ENCODE assay signal across 21 cellular contexts in genomic region chr19:5799247-5800241, GRCh38. TPM values are rescaled to one million over a fixed set of nuclear protein-coding genes. Genes with fewer than 3 reads are reported as not detected.
A peak's percentile ranks its signal among the peaks of the same experiment; 100 is the strongest.
DNase-seq lines count a peak whose midpoint lies in the region; ATAC-seq, FAIRE-seq and TF ChIP-seq lines count a peak whose summit lies in the region.
"Had no signal": no experiment of that assay in that cellular context is flagged by ENCODE, and none has a peak within 500 bp of the region (broad histone marks: within the 10 kb centered on the region; RNA-seq: fewer than 3 reads in every experiment).

No MANE protein-coding gene starts in this region.

- no peaks in the 10 kb centered on the region for H3K36me3 Mint-ChIP-seq in endothelial cell (ENCODE audit: low read depth, unreplicated experiment)

- H3K4me3 Mint-ChIP-seq in endothelial cell (ENCODE audit: unreplicated experiment), result no peak overlapping the region
- H3K4me3 Mint-ChIP-seq: dendritic cell treated with granulocyte-macrophage colony-stimulating factor and Interleukin-4, amounts not matched to agents 40 ng/mL and 50 ng/mL, for 4 days had no signal

- H3K27ac ChIP-seq in K562 (ENCODE audit: extremely low read depth, low read depth, low read length), result no peak overlapping the region
- H3K27ac ChIP-seq in liver (ENCODE audit: low read depth in 1 of 2, low read length in 2 of 2), result peak overlapping the region; percentile 62 to 71
- H3K27ac ChIP-seq in left lung, result no peak overlapping the region
- H3K27ac ChIP-seq in aorta (ENCODE audit: low read depth in 1 of 2, low read length in 2 of 2), result no peak overlapping the region
- H3K27ac ChIP-seq in osteoblast (ENCODE audit: low read depth, low read length), result no peak overlapping the region
- H3K27ac ChIP-seq: GM23248 had no signal

- H3K4me1 ChIP-seq in K562 (replicated peaks in 1 of 2; ENCODE audit: control insufficient read depth in 2 of 2, insufficient read depth in 2 of 2, low read length in 2 of 2), result peaks cover 36 to 68% of the 10 kb centered on the region in 2 experiments
- H3K4me1 ChIP-seq in liver (ENCODE audit: control insufficient read depth in 4 of 4, insufficient read depth in 4 of 4, low read length in 3 of 4), result peaks cover 27 to 50% (median 39%) of the 10 kb centered on the region in 4 donors
- H3K4me1 ChIP-seq in left lung, result peaks cover 10 to 18% of the 10 kb centered on the region in 2 donors
- H3K4me1 ChIP-seq in aorta (ENCODE audit: control insufficient read depth in 1 of 2, insufficient read depth in 2 of 2, low read length in 2 of 2), result no peaks in the 10 kb centered on the region
- H3K4me1 ChIP-seq in osteoblast (ENCODE audit: insufficient read depth, low read length), result peaks cover 5% of the 10 kb centered on the region

- CTCF ChIA-PET in K562 (lab: Yijun Ruan, JAX; ENCODE audit: low intra/inter-chr PET ratio), result no interaction called here

- H3K9me1 ChIP-seq in K562 (ENCODE audit: control insufficient read depth, insufficient read depth, low read length), result no peaks in the 10 kb centered on the region

- TF ChIP-seq CTCF in K562 (IDR thresholded peaks at IDR 0.05 in 2 of 3, conservative IDR thresholded peaks at IDR 0.05 in 1 of 3; ENCODE audit: insufficient read depth in 2 of 3, low read depth in 1 of 3, low read length in 3 of 3), result no peak
- TF ChIP-seq CTCF in liver (IDR thresholded peaks at IDR 0.05; ENCODE audit: low read depth, low read length, missing input control), result no peak
- no peak for TF ChIP-seq CTCF in left lung (IDR thresholded peaks at IDR 0.05)
- TF ChIP-seq CTCF in endothelial cell (IDR thresholded peaks at IDR 0.05; ENCODE audit: unreplicated experiment), result no peak
- TF ChIP-seq CTCF in osteoblast (IDR thresholded peaks at IDR 0.05; ENCODE audit: extremely low read depth, low read depth, low read length), result no peak

- H3K4me2 ChIP-seq in K562 (ENCODE audit: insufficient read depth, low read length) (peak overlapping the region; percentile 43; the same call in 1 of the 2 replicates), osteoblast (ENCODE audit: insufficient read depth, low read length) (no peak overlapping the region)

- no peaks in the 10 kb centered on the region for H3K9me3 Mint-ChIP-seq in endothelial cell (ENCODE audit: unreplicated experiment)
- H3K9me3 Mint-ChIP-seq: dendritic cell treated with granulocyte-macrophage colony-stimulating factor and Interleukin-4, amounts not matched to agents 40 ng/mL and 50 ng/mL, for 4 days had no signal

- intact Hi-C loops in K562 (cut with micrococcal nuclease), result loop anchor here (5.0 to 10.0 kb wide), 2 partner anchors 185 to 223 kb away; no protein-coding TSS in a partner anchor
- intact Hi-C loops in left lung (cut with DNase I), result no loop called here
- intact Hi-C loops in aorta (cut with DNase I), result loop anchor here (10.0 kb wide), 3 partner anchors 95 to 225 kb away; partner anchors contain the start of genes SAFB (in 1 of the 2) and SAFB2 (in 1 of the 2)

- in situ Hi-C loops in K562 (cut with MboI), result loop anchor here (5.0 kb wide), 2 partner anchors 93 to 223 kb away; no protein-coding TSS in a partner anchor

- H3K9ac ChIP-seq in K562 (ENCODE audit: insufficient read depth in 1 of 2, low read depth in 2 of 2, low read length in 2 of 2) (peak overlapping the region in 1 of 2 experiments; percentile 70; a peak in 2 of 4 replicates), liver (ENCODE audit: low read depth in 1 of 2, low read length in 2 of 2) (no peak overlapping the region)
- H3K9ac ChIP-seq: GM23248 had no signal

- TF ChIP-seq RAD21 in K562 (CRISPR knock-in tag; conservative IDR thresholded peaks at IDR 0.05 in 1 of 2, IDR thresholded peaks at IDR 0.05 in 1 of 2) (no peak), liver (IDR thresholded peaks at IDR 0.05) (no peak)

- peak; percentile 92 for TF ChIP-seq EP300 in K562 (IDR thresholded peaks at IDR 0.05; ENCODE audit: low read length)

- H3K4me1 Mint-ChIP-seq in endothelial cell (ENCODE audit: unreplicated experiment), result no peaks in the 10 kb centered on the region

- H3K36me3 ChIP-seq in K562 (ENCODE audit: control insufficient read depth, insufficient read depth, low read length) (no peaks in the 10 kb centered on the region), liver (ENCODE audit: control insufficient read depth in 4 of 4, insufficient read depth in 3 of 4, low read depth in 1 of 4, low read length in 3 of 4) (no peaks in the 10 kb centered on the region), left lung (no peaks in the 10 kb centered on the region), aorta (ENCODE audit: control insufficient read depth in 1 of 2, insufficient read depth in 2 of 2, low read length in 1 of 2) (no peaks in the 10 kb centered on the region), osteoblast (ENCODE audit: insufficient read depth, low read length) (no peaks in the 10 kb centered on the region)

- TF ChIP-seq POLR2A in K562 (conservative IDR thresholded peaks at IDR 0.05), result no peak

- DNase-seq in COLO668 (lab: John Stamatoyannopoulos, UW; ENCODE audit: unreplicated experiment), result peak; percentile 46
- DNase-seq in NCI-H1105 (lab: John Stamatoyannopoulos, UW), result peak; percentile 53
- DNase-seq in K562 (ENCODE audit: extremely low read depth in 1 of 4, low spot score in 3 of 4), result peak; percentile 82 to 92 (median 88)
- DNase-seq in left lung, result no peak
- DNase-seq in endothelial cell (ENCODE audit: low spot score), result no peak
- DNase-seq in aorta, result no peak
- no peak for DNase-seq in osteoblast (ENCODE audit: insufficient read length, low spot score, missing footprints)
- DNase-seq: activated CD8-positive, alpha-beta memory T cell treated with anti-CD3 and anti-CD28 coated beads for 24 hours; DMS53; GM23248; Kasumi-1; NK-92 treated with Interleukin-12 subunit alpha and Interleukin-12 subunit beta, amount 100 ng/mL, for 24 hours; SHP77 treated with DMSO at 0.1 percent for 48 hours; stimulated activated CD4-positive, alpha-beta T cell treated with anti-CD3 and anti-CD28 coated beads, Interleukin-12 subunit alpha, Interleukin-12 subunit beta, amount 100 ng/mL, for 4 hours had no signal

- no peaks in the 10 kb centered on the region for H3K9me3 ChIP-seq in K562 (replicated peaks; ENCODE audit: control insufficient read depth, insufficient read depth, low read depth, low read length)
- H3K9me3 ChIP-seq in liver (ENCODE audit: control insufficient read depth in 4 of 4, low read length in 3 of 4), result no peaks in the 10 kb centered on the region
- H3K9me3 ChIP-seq in left lung, result no peaks in the 10 kb centered on the region
- no peaks in the 10 kb centered on the region for H3K9me3 ChIP-seq in aorta (ENCODE audit: control insufficient read depth, low read length)
- no peaks in the 10 kb centered on the region for H3K9me3 ChIP-seq in osteoblast (ENCODE audit: low read depth, low read length)

- H4K20me1 ChIP-seq in K562 (replicated peaks; ENCODE audit: control insufficient read depth, insufficient read depth, low read length) (0 out of 2 replicates have a peak, but pooled peaks cover 11% of the 10 kb centered on the region), osteoblast (ENCODE audit: insufficient read depth, low read length) (no peaks in the 10 kb centered on the region)

- no peaks in the 10 kb centered on the region for H3K79me2 ChIP-seq in K562 (ENCODE audit: control insufficient read depth, insufficient read depth, low read length)
- H3K79me2 ChIP-seq in osteoblast (ENCODE audit: insufficient read depth, low read length), result no peaks in the 10 kb centered on the region

- BruUV-seq in K562 (replicated peaks; lab: Mats Ljungman, UMichigan), result no TSS peak

- peaks cover 22% of the 10 kb centered on the region for H3K27me3 Mint-ChIP-seq in endothelial cell (ENCODE audit: unreplicated experiment)

- H3K27me3 ChIP-seq in K562 (ENCODE audit: control insufficient read depth in 2 of 2, insufficient read depth in 2 of 2, low read length in 2 of 2) (no peaks in the 10 kb centered on the region), liver (ENCODE audit: control insufficient read depth in 4 of 4, insufficient read depth in 4 of 4, low read length in 3 of 4) (no peaks in the 10 kb centered on the region), left lung (peaks cover 11 to 70% of the 10 kb centered on the region in 2 donors), aorta (ENCODE audit: control insufficient read depth in 1 of 2, insufficient read depth in 2 of 2, low read length in 1 of 2) (peaks cover 0 to 1% of the 10 kb centered on the region in 2 donors), osteoblast (ENCODE audit: insufficient read depth, low read length) (peaks cover 11% of the 10 kb centered on the region)

- H3K4me3 ChIP-seq in K562, result no peak overlapping the region
- H3K4me3 ChIP-seq in liver (ENCODE audit: low read depth in 1 of 3, low read length in 3 of 3), result no peak overlapping the region
- no peak overlapping the region for H3K4me3 ChIP-seq in left lung
- H3K4me3 ChIP-seq in aorta (ENCODE audit: low read length in 2 of 2), result no peak overlapping the region
- H3K4me3 ChIP-seq in osteoblast (ENCODE audit: insufficient read depth, low read length), result no peak overlapping the region
- H3K4me3 ChIP-seq: GM23248 had no signal

- 22% methylated on average over 37 of the region's 37 CpGs for WGBS in K562 (ENCODE audit: insufficient coverage, low coverage, missing lambda C conversion rate)
- 37% methylated on average over 37 of the region's 37 CpGs for WGBS in liver
- WGBS in aorta, 2 donors, result 36 to 47% methylated on average over 37 of the region's 37 CpGs

- POLR2A ChIA-PET in K562 (lab: Yijun Ruan, JAX), result interaction anchor here (0.6 to 1.3 kb wide), 6 partner anchors 8 to 691 kb away, joined by 3 to 11 read pairs (median 3); partner anchors contain the start of genes DUS3L and NDUFA11

- no peak overlapping the region for H2AFZ ChIP-seq in K562 (ENCODE audit: low read depth, low read length)
- no peak overlapping the region for H2AFZ ChIP-seq in osteoblast (ENCODE audit: low read length)
- H2AFZ ChIP-seq: GM23248 had no signal

- ATAC-seq in K562 (peak; percentile 57), left lung (no peak), aorta (ENCODE audit: low FRiP score) (no peak)

- peak; percentile 70 for FAIRE-seq in K562 (lab: Jason Lieb, UNC)
- FAIRE-seq: astrocyte, TTC549 had no signal

- no peak overlapping the region for H3K27ac Mint-ChIP-seq in endothelial cell (ENCODE audit: unreplicated experiment)
- H3K27ac Mint-ChIP-seq: dendritic cell treated with granulocyte-macrophage colony-stimulating factor and Interleukin-4, amounts not matched to agents 40 ng/mL and 50 ng/mL, for 4 days had no signal

RNA-seq across cellular contexts. Expression of gene NRTN, which starts 5.3 kb away (rescaled TPM):
- 0.67 and 2.5 TPM in 2 replicates for total RNA-seq in K562 (2011; cell fraction: chromatin; rRNA removed; ENCODE audit: low replicate concordance)
- total RNA-seq in K562 (2011; cell fraction: nucleolus; rRNA removed), result 2.2 and 2.7 TPM in 2 replicates
- 1.5 and 2.1 TPM in 2 replicates for total RNA-seq in K562 (2011; cell fraction: nucleoplasm; rRNA removed)
- total RNA-seq in K562 (2014; rRNA removed), result 7.3 and 8.1 TPM in 2 replicates
- total RNA-seq in K562 (2014; rRNA removed; fragmentation: Illumina TruSeq; extraction: Trizol), result 0.62 and 0.70 TPM in 2 replicates
- 1.6 TPM in 2 replicates for total RNA-seq in K562 (2015; rRNA removed; fragmentation: Illumina TruSeq; extraction: Trizol)
- total RNA-seq in K562 (2021), result 5.3 and 7.8 TPM in 2 replicates
- 1.1 and 2.2 TPM in 2 replicates for polyA plus RNA-seq in K562 (2011; rRNA removed)
- 2.6 and 9.4 TPM in 2 replicates for polyA plus RNA-seq in K562 (2011; cell fraction: cytosol; rRNA removed)
- 1.6 and 2.0 TPM in 2 replicates for polyA plus RNA-seq in K562 (2011; cell fraction: nucleus; rRNA removed)
- polyA plus RNA-seq in K562 (2012), result 2.4 and 6.4 TPM in 2 replicates
- polyA plus RNA-seq in K562 (2014; fragmentation: Illumina TruSeq; extraction: Trizol), result 1.6 and 3.3 TPM in 2 replicates
- polyA plus RNA-seq in K562 (2014; fragmentation: Nextera tagmentation; extraction: Ambion mirVana), result not detected
- 2.4 and 4.0 TPM in 2 replicates for polyA plus RNA-seq in K562 (2014; rRNA removed)
- 0.25 and 0.45 TPM in 2 replicates for polyA minus RNA-seq in K562 (2011; rRNA and poly(A)+ RNA removed)
- 2.3 and 3.3 TPM in 2 replicates for polyA minus RNA-seq in K562 (2011; cell fraction: cytosol; rRNA and poly(A)+ RNA removed)
- polyA minus RNA-seq in K562 (2011; cell fraction: nucleus; rRNA and poly(A)+ RNA removed), result 1.1 and 1.5 TPM in 2 replicates
- 1 to 10 TPM; 3.3 to 3.7 TPM for total RNA-seq in liver
- polyA plus RNA-seq in liver, result 1 to 10 TPM; 1.3 to 5.3 TPM
- 1 to 10 TPM; 1.5 to 1.6 TPM for total RNA-seq in left lung
- total RNA-seq in endothelial cell (ENCODE audit: unreplicated experiment), result 0.56 TPM
- total RNA-seq in aorta, result not detected
- 1 to 10 TPM in 1 of 2 donors, not detected in 1; 1.1 TPM for polyA plus RNA-seq in aorta
- not detected in 2 replicates for total RNA-seq in osteoblast
- total RNA-seq: GM23248, subcutaneous adipose tissue had no signal
- polyA plus RNA-seq: GM23248 had no signal

RNA-seq across cellular contexts. Expression of gene DUS3L, which starts 8.6 kb away (rescaled TPM):
- total RNA-seq in K562 (2011; cell fraction: chromatin; rRNA removed; ENCODE audit: low replicate concordance), result 58.3 and 240 TPM in 2 replicates
- 172 and 210 TPM in 2 replicates for total RNA-seq in K562 (2011; cell fraction: nucleolus; rRNA removed)
- 64.6 and 96.7 TPM in 2 replicates for total RNA-seq in K562 (2011; cell fraction: nucleoplasm; rRNA removed)
- total RNA-seq in K562 (2014; rRNA removed) (102 and 107 TPM in 2 replicates), K562 (2014; rRNA removed; fragmentation: Illumina TruSeq; extraction: Trizol) (19.0 and 19.5 TPM in 2 replicates), K562 (2015; rRNA removed; fragmentation: Illumina TruSeq; extraction: Trizol) (77.5 and 86.8 TPM in 2 replicates), K562 (2021) (97.0 and 102 TPM in 2 replicates), liver (10 to 100 TPM; 16.3 to 19.0 TPM), left lung (10 to 100 TPM; 15.8 to 38.4 TPM), endothelial cell (ENCODE audit: unreplicated experiment) (16.2 TPM), aorta (10 to 100 TPM; 25.6 to 27.6 TPM), osteoblast (21.2 and 30.0 TPM in 2 replicates)
- polyA plus RNA-seq in K562 (2011; rRNA removed) (27.3 and 37.0 TPM in 2 replicates), K562 (2014; fragmentation: Illumina TruSeq; extraction: Trizol) (81.0 and 83.7 TPM in 2 replicates), K562 (2014; fragmentation: Nextera tagmentation; extraction: Ambion mirVana) (1 to 10 TPM; 1.7 to 2.1 TPM), K562 (2014; rRNA removed) (80.7 and 87.8 TPM in 2 replicates), liver (10 to 100 TPM; 12.2 to 17.4 TPM), aorta (10 to 100 TPM in 1 of 2 donors, 1 to 10 TPM in 1; 5.1 to 34.5 TPM)
- 33.3 and 86.9 TPM in 2 replicates for polyA plus RNA-seq in K562 (2011; cell fraction: cytosol; rRNA removed)
- polyA plus RNA-seq in K562 (2011; cell fraction: nucleus; rRNA removed), result 154 and 263 TPM in 2 replicates
- 51.5 and 103 TPM in 2 replicates for polyA plus RNA-seq in K562 (2012)
- 16.1 and 30.0 TPM in 2 replicates for polyA minus RNA-seq in K562 (2011; rRNA and poly(A)+ RNA removed)
- polyA minus RNA-seq in K562 (2011; cell fraction: cytosol; rRNA and poly(A)+ RNA removed), result 52.2 and 61.2 TPM in 2 replicates
- 60.2 and 66.8 TPM in 2 replicates for polyA minus RNA-seq in K562 (2011; cell fraction: nucleus; rRNA and poly(A)+ RNA removed)

RNA-seq across cellular contexts. Expression of gene PRR22, which starts 15.0 kb away (rescaled TPM):
- total RNA-seq in K562 (2011; cell fraction: chromatin; rRNA removed; ENCODE audit: low replicate concordance), result 3.0 and 20.7 TPM in 2 replicates
- 16.2 and 19.2 TPM in 2 replicates for total RNA-seq in K562 (2011; cell fraction: nucleolus; rRNA removed)
- total RNA-seq in K562 (2011; cell fraction: nucleoplasm; rRNA removed), result 7.0 and 8.5 TPM in 2 replicates
- total RNA-seq in K562 (2014; rRNA removed), result 5.4 and 8.0 TPM in 2 replicates
- 0.11 and 0.22 TPM in 2 replicates for total RNA-seq in K562 (2014; rRNA removed; fragmentation: Illumina TruSeq; extraction: Trizol)
- total RNA-seq in K562 (2015; rRNA removed; fragmentation: Illumina TruSeq; extraction: Trizol), result 1.9 and 2.7 TPM in 2 replicates
- total RNA-seq in K562 (2021), result 9.3 and 12.0 TPM in 2 replicates
- polyA plus RNA-seq in K562 (2011; rRNA removed), result 1.4 and 2.2 TPM in 2 replicates
- 1.5 and 4.4 TPM in 2 replicates for polyA plus RNA-seq in K562 (2011; cell fraction: cytosol; rRNA removed)
- polyA plus RNA-seq in K562 (2011; cell fraction: nucleus; rRNA removed), result 19.6 and 56.2 TPM in 2 replicates
- polyA plus RNA-seq in K562 (2012), result 4.2 and 5.5 TPM in 2 replicates
- polyA plus RNA-seq in K562 (2014; fragmentation: Illumina TruSeq; extraction: Trizol), result 1.1 and 3.7 TPM in 2 replicates
- polyA plus RNA-seq in K562 (2014; fragmentation: Nextera tagmentation; extraction: Ambion mirVana), result under 1 TPM in 1 of 2 experiments, not detected in 1; 0.03 TPM
- 8.5 and 8.9 TPM in 2 replicates for polyA plus RNA-seq in K562 (2014; rRNA removed)
- 0.12 and 0.18 TPM in 2 replicates for polyA minus RNA-seq in K562 (2011; rRNA and poly(A)+ RNA removed)
- not detected in 2 replicates for polyA minus RNA-seq in K562 (2011; cell fraction: cytosol; rRNA and poly(A)+ RNA removed)
- 2.7 and 3.5 TPM in 2 replicates for polyA minus RNA-seq in K562 (2011; cell fraction: nucleus; rRNA and poly(A)+ RNA removed)
- under 1 TPM; 0.42 to 0.84 TPM for total RNA-seq in liver
- polyA plus RNA-seq in liver, result 1 to 10 TPM in 1 of 2 donors, under 1 TPM in 1; 0.40 to 1.6 TPM
- total RNA-seq in left lung, result 1 to 10 TPM; 1.7 to 4.5 TPM
- 2.2 TPM for total RNA-seq in endothelial cell (ENCODE audit: unreplicated experiment)
- 1 to 10 TPM in 1 of 2 donors, under 1 TPM in 1; 0.81 to 1.4 TPM for total RNA-seq in aorta
- 1 to 10 TPM in 1 of 2 donors, under 1 TPM in 1; 0.38 to 5.2 TPM for polyA plus RNA-seq in aorta
- total RNA-seq in osteoblast, result 0.29 and 0.36 TPM in 2 replicates
- total RNA-seq: GM23248 had no signal

RNA-seq across cellular contexts. Expression of gene FUT6, which starts 40.0 kb away (rescaled TPM):
- 0.19 TPM in 1 of 2 replicates, not detected in the other for total RNA-seq in K562 (2011; cell fraction: chromatin; rRNA removed; ENCODE audit: low replicate concordance)
- total RNA-seq in K562 (2011; cell fraction: nucleolus; rRNA removed), result not detected in 2 replicates
- not detected in 2 replicates for total RNA-seq in K562 (2011; cell fraction: nucleoplasm; rRNA removed)
- total RNA-seq in K562 (2014; rRNA removed) (not detected in 2 replicates), K562 (2014; rRNA removed; fragmentation: Illumina TruSeq; extraction: Trizol) (not detected in 2 replicates), K562 (2015; rRNA removed; fragmentation: Illumina TruSeq; extraction: Trizol) (not detected in 2 replicates), K562 (2021) (not detected in 2 replicates), liver (1 to 10 TPM; 2.6 to 8.4 TPM), left lung (under 1 TPM; 0.32 to 0.73 TPM), endothelial cell (ENCODE audit: unreplicated experiment) (0.18 TPM), aorta (not detected), osteoblast (not detected in 2 replicates)
- polyA plus RNA-seq in K562 (2011; rRNA removed) (not detected in 2 replicates), K562 (2014; fragmentation: Illumina TruSeq; extraction: Trizol) (not detected in 2 replicates), K562 (2014; fragmentation: Nextera tagmentation; extraction: Ambion mirVana) (under 1 TPM in 1 of 2 experiments, not detected in 1; 0.04 TPM), K562 (2014; rRNA removed) (not detected in 2 replicates), liver (10 to 100 TPM in 1 of 2 donors, 1 to 10 TPM in 1; 6.2 to 14.0 TPM), aorta (1 to 10 TPM in 1 of 2 donors, under 1 TPM in 1; 0.05 to 3.9 TPM)
- polyA plus RNA-seq in K562 (2011; cell fraction: cytosol; rRNA removed), result not detected in 2 replicates
- not detected in 2 replicates for polyA plus RNA-seq in K562 (2011; cell fraction: nucleus; rRNA removed)
- polyA plus RNA-seq in K562 (2012), result not detected in 2 replicates
- polyA minus RNA-seq in K562 (2011; rRNA and poly(A)+ RNA removed), result not detected in 2 replicates
- not detected in 2 replicates for polyA minus RNA-seq in K562 (2011; cell fraction: cytosol; rRNA and poly(A)+ RNA removed)
- polyA minus RNA-seq in K562 (2011; cell fraction: nucleus; rRNA and poly(A)+ RNA removed), result not detected in 2 replicates
- total RNA-seq: fibroblast of lung, GM23248, lung microvascular endothelial cell had no signal
- polyA plus RNA-seq: fibroblast of lung, GM23248 had no signal

RNA-seq across cellular contexts. Expression of gene FUT3, which starts 51.7 kb away (rescaled TPM):
- 0.32 TPM in 1 of 2 replicates, not detected in the other for total RNA-seq in K562 (2011; cell fraction: chromatin; rRNA removed; ENCODE audit: low replicate concordance)
- total RNA-seq in K562 (2011; cell fraction: nucleolus; rRNA removed), result not detected in 2 replicates
- total RNA-seq in K562 (2011; cell fraction: nucleoplasm; rRNA removed), result not detected in 2 replicates
- 0.29 TPM in 1 of 2 replicates, not detected in the other for total RNA-seq in K562 (2014; rRNA removed)
- not detected in 2 replicates for total RNA-seq in K562 (2014; rRNA removed; fragmentation: Illumina TruSeq; extraction: Trizol)
- total RNA-seq in K562 (2015; rRNA removed; fragmentation: Illumina TruSeq; extraction: Trizol), result not detected in 2 replicates
- total RNA-seq in K562 (2021), result 0.09 TPM in 1 of 2 replicates, not detected in the other
- polyA plus RNA-seq in K562 (2011; rRNA removed), result not detected in 2 replicates
- not detected in 2 replicates for polyA plus RNA-seq in K562 (2011; cell fraction: cytosol; rRNA removed)
- polyA plus RNA-seq in K562 (2011; cell fraction: nucleus; rRNA removed), result not detected in 2 replicates
- polyA plus RNA-seq in K562 (2012), result 0.32 TPM in 1 of 2 replicates, not detected in the other
- not detected in 2 replicates for polyA plus RNA-seq in K562 (2014; fragmentation: Illumina TruSeq; extraction: Trizol)
- not detected for polyA plus RNA-seq in K562 (2014; fragmentation: Nextera tagmentation; extraction: Ambion mirVana)
- not detected in 2 replicates for polyA plus RNA-seq in K562 (2014; rRNA removed)
- not detected in 2 replicates for polyA minus RNA-seq in K562 (2011; rRNA and poly(A)+ RNA removed)
- not detected in 2 replicates for polyA minus RNA-seq in K562 (2011; cell fraction: cytosol; rRNA and poly(A)+ RNA removed)
- polyA minus RNA-seq in K562 (2011; cell fraction: nucleus; rRNA and poly(A)+ RNA removed), result not detected in 2 replicates
- total RNA-seq in liver, result under 1 TPM in 1 of 2 donors, not detected in 1; 0.25 TPM
- polyA plus RNA-seq in liver, result under 1 TPM; 0.27 to 0.47 TPM
- 10 to 100 TPM; 25.2 to 31.4 TPM for total RNA-seq in left lung
- total RNA-seq in endothelial cell (ENCODE audit: unreplicated experiment), result 1.4 TPM
- total RNA-seq in aorta, result not detected
- polyA plus RNA-seq in aorta, result 1 to 10 TPM in 1 of 2 donors, under 1 TPM in 1; 0.38 to 3.3 TPM
- total RNA-seq in osteoblast, result not detected in 2 replicates
- total RNA-seq: fibroblast of lung, GM23248, lung microvascular endothelial cell, subcutaneous adipose tissue had no signal
- polyA plus RNA-seq: fibroblast of lung, GM23248 had no signal

Comparison
In these comparisons a context has a peak if more than half of its experiments do, and no peak if none do; other contexts are left out.
1. DNase-seq: peak in COLO668 (single experiment), NCI-H1105 (single experiment) and K562 (4 of 4); none in left lung (0 of 2), endothelial cell (single experiment), aorta (0 of 2) and osteoblast (single experiment).
2. H3K27ac ChIP-seq: peak in liver (2 of 2); none in K562 (single experiment), left lung (0 of 2), aorta (0 of 2) and osteoblast (single experiment).
3. intact Hi-C loops: an anchor here in K562 (5.0 to 10.0 kb wide) and aorta (10.0 kb wide); none called in left lung.